8 cellular contexts compared by ENCODE assay signal in genomic region chr10:103470755-103471653, GRCh38. TPM values are rescaled to one million over a fixed set of nuclear protein-coding genes. Genes with fewer than 3 reads are reported as not detected.
DNase-seq lines count a peak whose midpoint lies in the region; ATAC-seq and TF ChIP-seq lines count a peak whose summit lies in the region.

No MANE protein-coding gene starts in this region.

- no peaks in the 10 kb centered on the region for H3K9me3 Mint-ChIP-seq in CD4-positive, alpha-beta T cell
- H3K9me3 Mint-ChIP-seq in HFFc6, result no peaks in the 10 kb centered on the region

- peak overlapping the region; percentile 37 for H3K27ac ChIP-seq in CD4-positive, alpha-beta T cell (ENCODE audit: low read depth, low read length)
- peak overlapping the region; percentile 66 for H3K27ac ChIP-seq in WERI-Rb-1

- no peaks in the 10 kb centered on the region for H3K27me3 Mint-ChIP-seq in CD4-positive, alpha-beta T cell
- H3K27me3 Mint-ChIP-seq in HFFc6 (ENCODE audit: insufficient read depth), result peaks cover 8% of the 10 kb centered on the region

- peak; percentile 89 for ATAC-seq in CD4-positive, alpha-beta T cell (ENCODE audit: poor library complexity)
- ATAC-seq in GM21360 (IDR thresholded peaks at IDR 0.05; ENCODE audit: unreplicated experiment) (peak; percentile 56), HG03558 (IDR thresholded peaks at IDR 0.05; ENCODE audit: extremely low read depth, unreplicated experiment) (peak; percentile 71)

- DNase-seq in CD4-positive, alpha-beta T cell, result peak; percentile 36 to 73 (median 64)
- DNase-seq in WERI-Rb-1 (peak; percentile 65), HFFc6 (no peak), H4 (ENCODE audit: low spot score) (no peak)
- peak; percentile 11 for DNase-seq in effector CD8-positive, alpha-beta T cell (lab: John Stamatoyannopoulos, UW)
- peak; percentile 37 to 46 for DNase-seq in stimulated activated CD4-positive, alpha-beta T cell treated with anti-CD3 and anti-CD28 coated beads, Interleukin-2, amount 100 ng/mL, for 48 hours

- CTCF ChIA-PET in CD4-positive, alpha-beta T cell (lab: Charles Lee), result interaction anchor here (1.4 kb wide), 1 partner anchor 14 kb away, joined by 3 read pairs; no protein-coding TSS in a partner anchor

- no peak for TF ChIP-seq CTCF in CD4-positive, alpha-beta T cell (IDR thresholded peaks at IDR 0.05)
- TF ChIP-seq CTCF in WERI-Rb-1 (IDR thresholded peaks at IDR 0.05; ENCODE audit: low read depth, low read length), result no peak
- TF ChIP-seq CTCF in HFFc6 (IDR thresholded peaks at IDR 0.05), result no peak

- intact Hi-C loops in CD4-positive, alpha-beta T cell (cut with DNase I, micrococcal nuclease), result loop anchor here in 1 of 2 experiments (2.0 kb wide), 1 partner anchor 18 kb away; the partner anchor contains the start of gene CALHM2

- H3K4me3 Mint-ChIP-seq in CD4-positive, alpha-beta T cell, result peak overlapping the region; percentile 46
- H3K4me3 Mint-ChIP-seq in HFFc6, result no peak overlapping the region

- POLR2A ChIA-PET in CD4-positive, alpha-beta T cell (lab: Charles Lee), result interaction anchor here (0.7 to 1.6 kb wide), 3 partner anchors 17 to 20 kb away, joined by 3 to 7 read pairs (median 3); no protein-coding TSS in a partner anchor

- H3K9me3 ChIP-seq in CD4-positive, alpha-beta T cell (ENCODE audit: control insufficient read depth, low read length), result no peaks in the 10 kb centered on the region
- no peaks in the 10 kb centered on the region for H3K9me3 ChIP-seq in WERI-Rb-1 (ENCODE audit: severe bottlenecking)

- no peaks in the 10 kb centered on the region for H3K27me3 ChIP-seq in CD4-positive, alpha-beta T cell (ENCODE audit: control insufficient read depth, insufficient read depth, low read length)
- no peaks in the 10 kb centered on the region for H3K27me3 ChIP-seq in WERI-Rb-1 (ENCODE audit: insufficient read depth, low read depth, severe bottlenecking)

- no peak overlapping the region for H3K4me3 ChIP-seq in WERI-Rb-1 (ENCODE audit: low read depth, low read length)

- no peaks in the 10 kb centered on the region for H3K36me3 Mint-ChIP-seq in CD4-positive, alpha-beta T cell (ENCODE audit: low read depth)
- H3K36me3 Mint-ChIP-seq in HFFc6 (ENCODE audit: low read depth), result no peaks in the 10 kb centered on the region

- peaks cover 34% of the 10 kb centered on the region for H3K4me1 Mint-ChIP-seq in CD4-positive, alpha-beta T cell (ENCODE audit: low read depth)
- peaks cover 14% of the 10 kb centered on the region for H3K4me1 Mint-ChIP-seq in HFFc6 (ENCODE audit: low read depth)

- peak overlapping the region; percentile 80 for H3K27ac Mint-ChIP-seq in CD4-positive, alpha-beta T cell
- H3K27ac Mint-ChIP-seq in HFFc6, result no peak overlapping the region

- H3K36me3 ChIP-seq in WERI-Rb-1, result no peaks in the 10 kb centered on the region

RNA-seq across cellular contexts. Expression of gene CALHM3, which starts 8.0 kb away (rescaled TPM):
- not detected for total RNA-seq in CD4-positive, alpha-beta T cell
- under 1 TPM in 1 of 6 experiments, not detected in 5; 0.09 TPM for total RNA-seq in HFFc6 (2021; fragmentation: NEBNext Ultra II Directional; extraction: Animal tissue kit (Norgen Biotek cat#: 25700))
- total RNA-seq in H4 (2014; rRNA removed; shearing (Covaris generic)), result 0.23 TPM in 1 of 2 replicates, not detected in the other

RNA-seq across cellular contexts. Expression of gene CALHM1, which starts 12.3 kb away (rescaled TPM):
- not detected for total RNA-seq in CD4-positive, alpha-beta T cell
- not detected for total RNA-seq in HFFc6 (2021; fragmentation: NEBNext Ultra II Directional; extraction: Animal tissue kit (Norgen Biotek cat#: 25700))
- total RNA-seq in H4 (2014; rRNA removed; shearing (Covaris generic)), result not detected in 2 replicates

RNA-seq across cellular contexts. Expression of gene CALHM2, which starts 18.8 kb away (rescaled TPM):
- 1 to 10 TPM; 3.1 to 4.0 TPM for total RNA-seq in CD4-positive, alpha-beta T cell
- total RNA-seq in HFFc6 (2021; fragmentation: NEBNext Ultra II Directional; extraction: Animal tissue kit (Norgen Biotek cat#: 25700)), result 10 to 100 TPM; 41.0 to 46.0 (median 45.1) TPM
- 0.43 and 0.97 TPM in 2 replicates for total RNA-seq in H4 (2014; rRNA removed; shearing (Covaris generic))

RNA-seq across cellular contexts. Expression of gene NEURL1, which starts 22.5 kb away (rescaled TPM):
- total RNA-seq in CD4-positive, alpha-beta T cell, result 1 to 10 TPM in 1 of 2 experiments, under 1 TPM in 1; 0.85 to 1.1 TPM
- total RNA-seq in HFFc6 (2021; fragmentation: NEBNext Ultra II Directional; extraction: Animal tissue kit (Norgen Biotek cat#: 25700)), result under 1 TPM; 0.06 to 0.46 (median 0.27) TPM
- 0.10 and 0.72 TPM in 2 replicates for total RNA-seq in H4 (2014; rRNA removed; shearing (Covaris generic))

Comparison
In these comparisons a context has a peak if more than half of its experiments do, and no peak if none do; other contexts are left out.
1. DNase-seq: peak in CD4-positive, alpha-beta T cell (10 of 10), WERI-Rb-1 (single experiment), effector CD8-positive, alpha-beta T cell (single experiment) and stimulated activated CD4-positive, alpha-beta T cell treated with anti-CD3 and anti-CD28 coated beads, Interleukin-2, amount 100 ng/mL, for 48 hours (2 of 2); none in HFFc6 (single experiment) and H4 (single experiment).
2. RNA of gene CALHM2, which starts 18.8 kb away (total RNA-seq): 41.0 to 46.0 TPM in HFFc6; 3.1 to 4.0 TPM in CD4-positive, alpha-beta T cell and 0.43 to 0.97 TPM in H4; every median in the first group is over 4 times any median in the second.
3. Peak in every context shown above with its lines, with median percentiles within 50 percentile points of each other: ATAC-seq.